ENCODE assay signal across 17 cellular contexts in the genomic region with DNA sequence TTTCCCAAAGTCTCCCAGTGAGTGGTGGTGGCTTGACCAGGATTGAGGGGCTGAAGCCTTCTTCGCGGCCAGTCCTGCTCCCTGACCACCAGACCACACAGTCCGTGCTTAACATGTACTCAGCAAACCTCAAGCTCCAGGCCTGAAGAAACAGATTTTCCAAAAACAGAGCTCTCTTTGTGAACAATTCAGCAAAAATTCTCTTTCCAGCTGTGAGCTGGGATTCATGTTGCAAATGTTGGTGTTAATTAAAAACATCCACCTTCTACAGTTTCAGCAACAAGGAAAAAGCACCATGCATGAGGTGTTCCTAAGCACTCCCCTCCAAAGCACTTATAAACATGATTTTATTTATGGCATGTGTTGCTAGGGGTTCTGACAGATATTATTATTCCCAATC.
A peak's percentile ranks its signal among the peaks of the same experiment; 100 is the strongest.
DNase-seq lines count a peak whose midpoint lies in the region; ATAC-seq, FAIRE-seq and TF ChIP-seq lines count a peak whose summit lies in the region.
"Had no signal": no experiment of that assay in that cellular context is flagged by ENCODE, and none has a peak within 500 bp of the region (broad histone marks: within the 10 kb centered on the region; RNA-seq: fewer than 3 reads in every experiment).

No MANE protein-coding gene starts in this region.

- TF ChIP-seq POLR2A in endothelial cell of umbilical vein (IDR thresholded peaks at IDR 0.05; ENCODE audit: low read depth, low read length) (no peak), sigmoid colon (IDR thresholded peaks at IDR 0.05) (no peak)

- H3K36me3 Mint-ChIP-seq in HFFc6 (ENCODE audit: low read depth) (peaks cover 73% of the 10 kb centered on the region), Caco-2 (ENCODE audit: insufficient read depth, unreplicated experiment) (no peaks in the 10 kb centered on the region)

- H3K79me2 ChIP-seq in endothelial cell of umbilical vein (ENCODE audit: control insufficient read depth, insufficient read depth, low read length): no peaks in the 10 kb centered on the region

- peaks cover 11% of the 10 kb centered on the region for H3K4me1 ChIP-seq in endothelial cell of umbilical vein (ENCODE audit: control insufficient read depth, extremely low read depth, insufficient read depth, low read length)
- H3K4me1 ChIP-seq in sigmoid colon: peaks cover 0 to 24% (median 17%) of the 10 kb centered on the region in 4 donors
- H3K4me1 ChIP-seq in Caco-2: no peaks in the 10 kb centered on the region
- H3K4me1 ChIP-seq in pancreas: peaks cover 0 to 4% (median 4%) of the 10 kb centered on the region in 3 donors

- peak overlapping the region; percentile 40 for H3K4me2 ChIP-seq in endothelial cell of umbilical vein (ENCODE audit: insufficient read depth, low read length)

- DNase-seq in BJ (ENCODE audit: low read depth) (peak; percentile 40), HFFc6 (no peak), endothelial cell of umbilical vein (ENCODE audit: low read depth, low spot score) (no peak), sigmoid colon (no peak), Caco-2 (no peak), COLO829 (ENCODE audit: low spot score) (no peak), pancreas (no peak)
- DNase-seq: activated CD4-positive, CD25-positive, alpha-beta regulatory T cell treated with anti-CD3 and anti-CD28 coated beads, Interleukin-2, amount 50 U/mL, for 72 hours; cerebellar nuclear complex; COR-L47; NCI-H1092 treated with DMSO at 0.1 percent for 48 hours; NCI-H446; stimulated activated CD4-positive, alpha-beta T cell treated with anti-CD3 and anti-CD28 coated beads, Interleukin-4, amount 100 ng/mL, for 4 hours; stimulated activated naive CD4-positive, alpha-beta T cell treated with Interleukin-2 at 50 U/mL for 16 hours had no signal

- no peaks in the 10 kb centered on the region for H3K27me3 ChIP-seq in BJ (ENCODE audit: control insufficient read depth, insufficient read depth, low read length)
- no peaks in the 10 kb centered on the region for H3K27me3 ChIP-seq in endothelial cell of umbilical vein (ENCODE audit: control insufficient read depth in 2 of 2, insufficient read depth in 2 of 2, low read length in 2 of 2)
- no peaks in the 10 kb centered on the region for H3K27me3 ChIP-seq in sigmoid colon
- H3K27me3 ChIP-seq in Caco-2 (replicated peaks; ENCODE audit: control insufficient read depth, insufficient read depth, low read length): no peaks in the 10 kb centered on the region
- no peaks in the 10 kb centered on the region for H3K27me3 ChIP-seq in pancreas

- no peaks in the 10 kb centered on the region for H3K9me3 Mint-ChIP-seq in HFFc6
- no peaks in the 10 kb centered on the region for H3K9me3 Mint-ChIP-seq in Caco-2 (ENCODE audit: unreplicated experiment)
- H3K9me3 Mint-ChIP-seq: activated T-helper 2 cell treated with anti-CD3 and anti-CD28 coated beads, Interferon-gamma antibody, Interleukin-2, Interleukin-4, amounts not matched to agents 10 μg/mL and 5 μg/mL and 100 μg/mL, durations not matched to agents 14 hours and 24 hours and 36 hours had no signal

- H3K9ac ChIP-seq in endothelial cell of umbilical vein (replicated peaks; ENCODE audit: extremely low read depth, insufficient read depth, low read length): no peak overlapping the region

- dilution Hi-C loops in endothelial cell of umbilical vein (cut with MboI; ENCODE audit: extremely low pct_ligation_motif_present, low sequenced_read_pairs): no loop called here

- H3K27me3 Mint-ChIP-seq in HFFc6 (ENCODE audit: insufficient read depth) (peaks cover 10% of the 10 kb centered on the region), Caco-2 (ENCODE audit: insufficient read depth, unreplicated experiment) (no peaks in the 10 kb centered on the region)

- no peak for TF ChIP-seq CTCF in BJ (IDR thresholded peaks at IDR 0.05; ENCODE audit: insufficient read depth, low read depth, low read length)
- TF ChIP-seq CTCF in HFFc6 (IDR thresholded peaks at IDR 0.05): no peak
- TF ChIP-seq CTCF in endothelial cell of umbilical vein (IDR thresholded peaks at IDR 0.05; ENCODE audit: extremely low read depth in 1 of 2, insufficient read depth in 1 of 2, low read depth in 1 of 2, low read length in 2 of 2): no peak
- no peak for TF ChIP-seq CTCF in sigmoid colon (IDR thresholded peaks at IDR 0.05)
- no peak for TF ChIP-seq CTCF in Caco-2 (IDR thresholded peaks at IDR 0.05; ENCODE audit: insufficient read depth in 1 of 2, low read depth in 1 of 2, low read length in 1 of 2, severe bottlenecking in 1 of 2, unreplicated experiment in 1 of 2)
- TF ChIP-seq CTCF in pancreas (IDR thresholded peaks at IDR 0.05): no peak

- H3K9me3 ChIP-seq in endothelial cell of umbilical vein (replicated peaks; ENCODE audit: control insufficient read depth, insufficient read depth, low read length) (no peaks in the 10 kb centered on the region), sigmoid colon (no peaks in the 10 kb centered on the region), Caco-2 (no peaks in the 10 kb centered on the region), pancreas (no peaks in the 10 kb centered on the region)

- H3K36me3 ChIP-seq in BJ (ENCODE audit: control insufficient read depth, insufficient read depth, low read length) (peaks cover 17% of the 10 kb centered on the region), endothelial cell of umbilical vein (ENCODE audit: control insufficient read depth in 2 of 2, extremely low read depth in 1 of 2, insufficient read depth in 2 of 2, low read length in 2 of 2) (peaks cover 6 to 11% of the 10 kb centered on the region in 2 experiments), sigmoid colon (peaks cover 3 to 42% (median 10%) of the 10 kb centered on the region in 4 donors), Caco-2 (ENCODE audit: control insufficient read depth, insufficient read depth, low read length) (no peaks in the 10 kb centered on the region), pancreas (peaks cover 0 to 7% (median 0%) of the 10 kb centered on the region in 3 donors)

- BruUV-seq in endothelial cell of umbilical vein (replicated peaks; lab: Mats Ljungman, UMichigan) (no TSS peak), Caco-2 (replicated peaks; lab: Mats Ljungman, UMichigan) (no TSS peak)

- intact Hi-C loops in endothelial cell of umbilical vein (cut with micrococcal nuclease): loop anchor here (1.0 to 5.0 kb wide), 6 partner anchors 39 to 266 kb away; no protein-coding TSS in a partner anchor
- intact Hi-C loops in sigmoid colon (cut with DNase I): loop anchor here (10.0 kb wide), 1 partner anchor 67 kb away; no protein-coding TSS in a partner anchor
- intact Hi-C loops in Caco-2 (cut with micrococcal nuclease; ENCODE audit: unreplicated experiment): no loop called here
- intact Hi-C loops in pancreas (cut with DNase I): no loop called here

- CTCF ChIA-PET in BJ (lab: Yijun Ruan, JAX): interaction anchor here (0.6 to 1.6 kb wide), 6 partner anchors 14 to 301 kb away, joined by 3 to 4 read pairs (median 3); no protein-coding TSS in a partner anchor
- CTCF ChIA-PET in endothelial cell of umbilical vein (lab: Charles Lee): interaction anchor here (1.0 to 2.8 kb wide), 8 partner anchors 11 to 300 kb away, joined by 3 to 11 read pairs (median 4); no protein-coding TSS in a partner anchor
- CTCF ChIA-PET in Caco-2 (lab: Charles Lee): no interaction called here

- FAIRE-seq in endothelial cell of umbilical vein (lab: Jason Lieb, UNC): peak; percentile 33
- no peak for FAIRE-seq in pancreas (lab: Jason Lieb, UNC)

- H3K27ac Mint-ChIP-seq in HFFc6 (peak overlapping the region; percentile 78), Caco-2 (ENCODE audit: unreplicated experiment) (no peak overlapping the region)

- WGBS in sigmoid colon, 2 donors: 93 to 98% methylated on average over 3 of the region's 3 CpGs
- 97 to 98% methylated on average over 3 of the region's 3 CpGs for WGBS in pancreas, 2 donors

- H3K4me1 Mint-ChIP-seq in HFFc6 (ENCODE audit: low read depth): peaks cover 76% of the 10 kb centered on the region
- no peaks in the 10 kb centered on the region for H3K4me1 Mint-ChIP-seq in Caco-2 (ENCODE audit: low read depth, unreplicated experiment)

- POLR2A ChIA-PET in BJ (lab: Charles Lee): interaction anchor here (1.4 kb wide), 1 partner anchor 39 kb away, joined by 4 read pairs; no protein-coding TSS in a partner anchor
- POLR2A ChIA-PET in endothelial cell of umbilical vein (lab: Charles Lee): no interaction called here
- POLR2A ChIA-PET in Caco-2 (lab: Charles Lee): no interaction called here

- H3K4me3 Mint-ChIP-seq in HFFc6 (peak overlapping the region; percentile 44), Caco-2 (ENCODE audit: unreplicated experiment) (no peak overlapping the region)

- TF ChIP-seq EP300 in sigmoid colon (IDR thresholded peaks at IDR 0.05): no peak

- H3K27ac ChIP-seq in endothelial cell of umbilical vein (ENCODE audit: insufficient read depth, low read depth, low read length) (peak overlapping the region; percentile 61), sigmoid colon (peak overlapping the region in 3 of 4 donors; percentile 6 to 32 (median 21)), pancreas (no peak overlapping the region)

- H3K9me1 ChIP-seq in endothelial cell of umbilical vein (replicated peaks; ENCODE audit: control insufficient read depth, extremely low read depth, insufficient read depth, low read length): no peaks in the 10 kb centered on the region

- no peaks in the 10 kb centered on the region for H4K20me1 ChIP-seq in endothelial cell of umbilical vein (replicated peaks; ENCODE audit: control insufficient read depth, extremely low read depth, insufficient read depth, low read length)

- no peak overlapping the region for H2AFZ ChIP-seq in endothelial cell of umbilical vein (ENCODE audit: low read depth, low read length)

- ATAC-seq in HG02678 (IDR thresholded peaks at IDR 0.05; ENCODE audit: unreplicated experiment) (no peak), pancreas (no peak)
- ATAC-seq: esophagus mucosa had no signal

- H3K4me3 ChIP-seq in BJ (ENCODE audit: low read depth, low read length) (no peak overlapping the region), endothelial cell of umbilical vein (replicated peaks in 1 of 3; ENCODE audit: insufficient read depth in 1 of 3, low read depth in 1 of 3, low read length in 3 of 3) (no peak overlapping the region), sigmoid colon (no peak overlapping the region), Caco-2 (ENCODE audit: low read depth, low read length) (no peak overlapping the region), pancreas (no peak overlapping the region)

TF ChIP-seq in endothelial cell of umbilical vein, 7 proteins besides CTCF, POLR2A, EP300 and RAD21:
- no peak for TF ChIP-seq JUN (IDR thresholded peaks at IDR 0.05; ENCODE audit: borderline replicate concordance, insufficient read depth, insufficient read length, low read depth)

Comparison
In these comparisons a context has a peak if more than half of its experiments do, and no peak if none do; other contexts are left out.
1. H3K27ac ChIP-seq: peak in endothelial cell of umbilical vein (single experiment) and sigmoid colon (3 of 4); none in pancreas (0 of 4).
2. intact Hi-C loops: an anchor here in endothelial cell of umbilical vein (1.0 to 5.0 kb wide) and sigmoid colon (10.0 kb wide); none called in Caco-2 and pancreas.